Comparison of ENCODE assay signal across 9 cellular contexts in genomic region chr17:50681260-50682200, GRCh38. TPM values are rescaled to one million over a fixed set of nuclear protein-coding genes. Genes with fewer than 3 reads are reported as not detected.
A peak's percentile ranks its signal among the peaks of the same experiment; 100 is the strongest.
DNase-seq lines count a peak whose midpoint lies in the region; ATAC-seq, FAIRE-seq and TF ChIP-seq lines count a peak whose summit lies in the region.
"Had no signal": no experiment of that assay in that cellular context is flagged by ENCODE, and none has a peak within 500 bp of the region (broad histone marks: within the 10 kb centered on the region; RNA-seq: fewer than 3 reads in every experiment).

No MANE protein-coding gene starts in this region.

- H3K4me3 Mint-ChIP-seq in dendritic cell treated with granulocyte-macrophage colony-stimulating factor and Interleukin-4, amounts not matched to agents 40 ng/mL and 50 ng/mL, for 4 days = peak overlapping the region; percentile 66
- no peak overlapping the region for H3K4me3 Mint-ChIP-seq in mesothelial cell of epicardium
- H3K4me3 Mint-ChIP-seq: activated naive CD8-positive, alpha-beta T cell had no signal

- peaks cover 99% of the 10 kb centered on the region for H3K4me1 ChIP-seq in A549

- H3K9me3 Mint-ChIP-seq in dendritic cell treated with granulocyte-macrophage colony-stimulating factor and Interleukin-4, amounts not matched to agents 40 ng/mL and 50 ng/mL, for 4 days = no peaks in the 10 kb centered on the region
- no peaks in the 10 kb centered on the region for H3K9me3 Mint-ChIP-seq in mesothelial cell of epicardium

- H3K4me2 ChIP-seq in A549 = peak overlapping the region; percentile 22; the same call in 2 of the 3 replicates

- H3K27ac Mint-ChIP-seq in dendritic cell treated with granulocyte-macrophage colony-stimulating factor and Interleukin-4, amounts not matched to agents 40 ng/mL and 50 ng/mL, for 4 days = peak overlapping the region; percentile 75
- H3K27ac Mint-ChIP-seq in mesothelial cell of epicardium = no peak overlapping the region
- H3K27ac Mint-ChIP-seq: activated naive CD8-positive, alpha-beta T cell had no signal

- peak; percentile 86 to 91 for DNase-seq in A549 (ENCODE audit: low read depth in 1 of 2, low spot score in 1 of 2)
- peak; percentile 76 for DNase-seq in H4 (ENCODE audit: low spot score)
- peak; percentile 58 for DNase-seq in OCI-M1 (lab: John Stamatoyannopoulos, UW)
- peak in 1 of 2 experiments; percentile 60 for DNase-seq in mesothelial cell of epicardium (ENCODE audit: low spot score in 2 of 2, unreplicated experiment in 2 of 2)
- no peak for DNase-seq in effector CD4-positive, alpha-beta T cell

- TF ChIP-seq POLR2A in A549 (IDR thresholded peaks at IDR 0.05; ENCODE audit: low read length) = no peak

- WGBS in A549 (ENCODE audit: missing lambda C conversion rate) = 60% methylated on average over 27 of the region's 27 CpGs

- peaks cover 7% of the 10 kb centered on the region for H3K27me3 Mint-ChIP-seq in dendritic cell treated with granulocyte-macrophage colony-stimulating factor and Interleukin-4, amounts not matched to agents 40 ng/mL and 50 ng/mL, for 4 days
- no peaks in the 10 kb centered on the region for H3K27me3 Mint-ChIP-seq in mesothelial cell of epicardium (ENCODE audit: low read depth)

- H3K4me3 ChIP-seq in A549 = no peak overlapping the region

- ATAC-seq in A549 (peak; percentile 53 to 75), GM19328 (IDR thresholded peaks at IDR 0.05; ENCODE audit: unreplicated experiment) (no peak)
- ATAC-seq in activated CD4-positive, CD25-positive, alpha-beta regulatory T cell treated with anti-CD3 and anti-CD28 coated beads, Interleukin-2, amount 50 U/mL, for 24 hours = no peak

- POLR2A ChIA-PET in A549 (lab: Yijun Ruan, JAX) = interaction anchor here (0.7 to 0.8 kb wide), 2 partner anchors 12 to 20 kb away, joined by 3 to 4 read pairs; no protein-coding TSS in a partner anchor

- peaks cover 67% of the 10 kb centered on the region for H3K36me3 Mint-ChIP-seq in dendritic cell treated with granulocyte-macrophage colony-stimulating factor and Interleukin-4, amounts not matched to agents 40 ng/mL and 50 ng/mL, for 4 days (ENCODE audit: low read depth)
- no peaks in the 10 kb centered on the region for H3K36me3 Mint-ChIP-seq in mesothelial cell of epicardium

- H3K9me3 ChIP-seq in A549 = no peaks in the 10 kb centered on the region

- peak; percentile 54 for FAIRE-seq in A549 (lab: Jason Lieb, UNC)

- peaks cover 26% of the 10 kb centered on the region for H3K4me1 Mint-ChIP-seq in dendritic cell treated with granulocyte-macrophage colony-stimulating factor and Interleukin-4, amounts not matched to agents 40 ng/mL and 50 ng/mL, for 4 days (ENCODE audit: low read depth)
- H3K4me1 Mint-ChIP-seq in mesothelial cell of epicardium = peaks cover 11% of the 10 kb centered on the region

- peak overlapping the region; percentile 97 to 98 for H3K27ac ChIP-seq in A549

- intact Hi-C loops in dendritic cell treated with granulocyte-macrophage colony-stimulating factor and Interleukin-4, amounts not matched to agents 40 ng/mL and 50 ng/mL, for 4 days (cut with micrococcal nuclease) = loop anchor here (2.0 kb wide), 1 partner anchor 135 kb away; the partner anchor contains the start of gene SPATA20

- peak; percentile 66 for TF ChIP-seq CTCF in A549 (IDR thresholded peaks at IDR 0.05)
- TF ChIP-seq CTCF in mesothelial cell of epicardium (IDR thresholded peaks at IDR 0.05; ENCODE audit: unreplicated experiment) = peak; percentile 34

- TF ChIP-seq EP300 in A549 (IDR thresholded peaks at IDR 0.05) = no peak

- CTCF ChIA-PET in A549 (lab: Yijun Ruan, JAX) = interaction anchor here (0.8 to 52.6 kb wide), 12 partner anchors 8 to 171 kb away, joined by 3 to 2097 read pairs (median 4); partner anchors contain the start of genes ABCC3 and SPATA20

- peak; percentile 81 to 94 for TF ChIP-seq RAD21 in A549 (conservative IDR thresholded peaks at IDR 0.05 in 1 of 2, IDR thresholded peaks at IDR 0.05 in 1 of 2)

TF ChIP-seq in A549, 52 proteins besides CTCF, POLR2A, EP300 and RAD21:
- TF ChIP-seq HEYL (CRISPR knock-in tag; IDR thresholded peaks at IDR 0.05) = no peak
- no peak for TF ChIP-seq HES2 (IDR thresholded peaks at IDR 0.05)
- peak in 1 of 2 experiments; percentile 19; a peak in 1 of 5 replicates for TF ChIP-seq JUN (IDR thresholded peaks at IDR 0.05)
- peak; percentile 86 for TF ChIP-seq SMC3 (IDR thresholded peaks at IDR 0.05)
- peak; percentile 41; the same call in 1 of the 2 replicates for TF ChIP-seq FOSB (CRISPR knock-in tag; IDR thresholded peaks at IDR 0.05)
- TF ChIP-seq ESRRA (IDR thresholded peaks at IDR 0.05; ENCODE audit: borderline replicate concordance, low read length) = no peak
- TF ChIP-seq ZC3H11A (IDR thresholded peaks at IDR 0.05) = no peak
- no peak for TF ChIP-seq ZNF302 (CRISPR knock-in tag; IDR thresholded peaks at IDR 0.05)
- TF ChIP-seq CBX2 (IDR thresholded peaks at IDR 0.05; ENCODE audit: borderline replicate concordance, low read depth) = no peak
- 0 out of 2 replicates have a peak, but pooled peaks have one; percentile 5 for TF ChIP-seq NFE2L2 (conservative IDR thresholded peaks at IDR 0.05; ENCODE audit: low read length)
- no peak for TF ChIP-seq CHD4 (IDR thresholded peaks at IDR 0.05; ENCODE audit: borderline replicate concordance)
- no peak for TF ChIP-seq GATA3 (IDR thresholded peaks at IDR 0.05; ENCODE audit: borderline replicate concordance)
- peak; percentile 79 for TF ChIP-seq MAX (IDR thresholded peaks at IDR 0.05)
- TF ChIP-seq CHD2 (IDR thresholded peaks at IDR 0.05; ENCODE audit: low read length, partially characterized antibody) = peak; percentile 15
- peak; percentile 56; the same call in 1 of the 2 replicates for TF ChIP-seq HOXA7 (CRISPR knock-in tag; IDR thresholded peaks at IDR 0.05)
- TF ChIP-seq POLR2AphosphoS2 (conservative IDR thresholded peaks at IDR 0.05; ENCODE audit: low read length) = 0 out of 2 replicates have a peak, but pooled peaks have one; percentile 68
- TF ChIP-seq HOXB5 (CRISPR knock-in tag; IDR thresholded peaks at IDR 0.05) = no peak
- 0 out of 2 replicates have a peak, but pooled peaks have one; percentile 63 for TF ChIP-seq MYC (IDR thresholded peaks at IDR 0.05; ENCODE audit: borderline replicate concordance, low read length)
- TF ChIP-seq BHLHE40 (IDR thresholded peaks at IDR 0.05; ENCODE audit: low read depth, low read length) = no peak

RNA-seq across cellular contexts. Expression of gene ANKRD40, which starts 26.2 kb away (rescaled TPM):
- polyA plus RNA-seq in A549 (2011; rRNA removed) (68.5 and 84.3 TPM in 2 replicates), A549 (2017; fragmentation: RNase III; extraction: RNeasy Plus Mini Kit Qiagen cat#74134 plus additional on column Dnase treatment) (44.2 to 55.2 TPM (median 50.1 TPM) in 3 replicates)
- 31.1 and 36.1 TPM in 2 replicates for polyA plus RNA-seq in A549 (2012; cell fraction: cytosol; rRNA removed)
- 20.0 and 27.7 TPM in 2 replicates for polyA plus RNA-seq in A549 (2012; cell fraction: nucleus; rRNA removed)
- polyA minus RNA-seq in A549 (2011; rRNA and poly(A)+ RNA removed) = 31.0 and 37.0 TPM in 2 replicates
- total RNA-seq in H4 (2014; rRNA removed; shearing (Covaris generic)) = 34.6 and 36.3 TPM in 2 replicates
- 35.9 to 38.8 TPM (median 37.6 TPM) in 3 replicates for total RNA-seq in mesothelial cell of epicardium

RNA-seq across cellular contexts. Expression of gene LUC7L3, which starts 37.9 kb away (rescaled TPM):
- polyA plus RNA-seq in A549 (2011; rRNA removed) = 117 and 209 TPM in 2 replicates
- 49.5 and 58.7 TPM in 2 replicates for polyA plus RNA-seq in A549 (2012; cell fraction: cytosol; rRNA removed)
- polyA plus RNA-seq in A549 (2012; cell fraction: nucleus; rRNA removed) = 125 and 135 TPM in 2 replicates
- 165 to 211 TPM (median 207 TPM) in 3 replicates for polyA plus RNA-seq in A549 (2017; fragmentation: RNase III; extraction: RNeasy Plus Mini Kit Qiagen cat#74134 plus additional on column Dnase treatment)
- polyA minus RNA-seq in A549 (2011; rRNA and poly(A)+ RNA removed) = 15.6 and 16.2 TPM in 2 replicates
- total RNA-seq in H4 (2014; rRNA removed; shearing (Covaris generic)) = 18.7 and 23.7 TPM in 2 replicates
- total RNA-seq in mesothelial cell of epicardium = 240 to 261 TPM (median 252 TPM) in 3 replicates

RNA-seq across cellular contexts. Expression of gene ABCC3, which starts 46.8 kb away (rescaled TPM):
- 342 and 442 TPM in 2 replicates for polyA plus RNA-seq in A549 (2011; rRNA removed)
- polyA plus RNA-seq in A549 (2012; cell fraction: cytosol; rRNA removed) = 157 and 189 TPM in 2 replicates
- polyA plus RNA-seq in A549 (2012; cell fraction: nucleus; rRNA removed) = 1,165 and 1,226 TPM in 2 replicates
- polyA plus RNA-seq in A549 (2017; fragmentation: RNase III; extraction: RNeasy Plus Mini Kit Qiagen cat#74134 plus additional on column Dnase treatment) = 225 to 288 TPM (median 248 TPM) in 3 replicates
- 586 and 639 TPM in 2 replicates for polyA minus RNA-seq in A549 (2011; rRNA and poly(A)+ RNA removed)
- total RNA-seq in H4 (2014; rRNA removed; shearing (Covaris generic)) = 15.2 and 16.0 TPM in 2 replicates
- total RNA-seq in mesothelial cell of epicardium = 0.44 to 1.2 TPM (median 0.93 TPM) in 3 replicates

Comparison
In these comparisons a context has a peak if more than half of its experiments do, and no peak if none do; other contexts are left out.
1. ATAC-seq: peak in A549 (2 of 2); none in activated CD4-positive, CD25-positive, alpha-beta regulatory T cell treated with anti-CD3 and anti-CD28 coated beads, Interleukin-2, amount 50 U/mL, for 24 hours (0 of 2) and GM19328 (single experiment).